In genomic region chr2:160390544-160391258, GRCh38 we compare ENCODE assay signal across 11 cellular contexts.
DNase-seq lines count a peak whose midpoint lies in the region; ATAC-seq, FAIRE-seq and TF ChIP-seq lines count a peak whose summit lies in the region.
"Had no signal": no experiment of that assay in that cellular context is flagged by ENCODE, and none has a peak within 500 bp of the region (broad histone marks: within the 10 kb centered on the region; RNA-seq: fewer than 3 reads in every experiment).

No MANE protein-coding gene starts in this region.

- H3K79me2 ChIP-seq in PC-9 (ENCODE audit: low read depth), result peaks cover 94% of the 10 kb centered on the region

- no peak overlapping the region for H3K4me3 Mint-ChIP-seq in Caco-2 (ENCODE audit: unreplicated experiment)

- peaks cover 2% of the 10 kb centered on the region for H3K4me1 ChIP-seq in Caco-2
- peaks cover 17% of the 10 kb centered on the region for H3K4me1 ChIP-seq in PC-9 (replicated peaks; ENCODE audit: insufficient read depth)
- H3K4me1 ChIP-seq in gastrocnemius medialis, result peaks cover 48 to 56% of the 10 kb centered on the region in 2 donors
- H3K4me1 ChIP-seq in pancreas, result no peaks in the 10 kb centered on the region

- H3K4me2 ChIP-seq in PC-9, result no peak overlapping the region

- no peak for TF ChIP-seq CTCF in Caco-2 (IDR thresholded peaks at IDR 0.05; ENCODE audit: insufficient read depth in 1 of 2, low read depth in 1 of 2, low read length in 1 of 2, severe bottlenecking in 1 of 2, unreplicated experiment in 1 of 2)
- no peak for TF ChIP-seq CTCF in PC-9 (conservative IDR thresholded peaks at IDR 0.05)
- TF ChIP-seq CTCF in epithelial cell of esophagus (IDR thresholded peaks at IDR 0.05; ENCODE audit: insufficient read depth, low read depth, low read length, missing control alignments), result no peak
- no peak for TF ChIP-seq CTCF in gastrocnemius medialis (IDR thresholded peaks at IDR 0.05 in 4 of 5, conservative IDR thresholded peaks at IDR 0.05 in 1 of 5)
- TF ChIP-seq CTCF in pancreas (IDR thresholded peaks at IDR 0.05), result no peak

- DNase-seq in Caco-2 (no peak), PC-9 (peak in 1 of 2 experiments; percentile 42), epithelial cell of esophagus (ENCODE audit: low read depth) (peak; percentile 78), gastrocnemius medialis (no peak), pancreas (no peak), ecto neural progenitor cell (ENCODE audit: low spot score) (no peak)
- DNase-seq: GDM1, NCI-H446 treated with DMSO at 0.1 percent for 48 hours had no signal

- FAIRE-seq in pancreas (lab: Jason Lieb, UNC), result no peak

- in situ Hi-C loops in gastrocnemius medialis (cut with MboI; ENCODE audit: low sequenced_read_pairs in 4 of 4), result loop anchor here in 1 of 4 donors (25.0 kb wide), 1 partner anchor 97 kb away; the partner anchor contains the start of gene RBMS1

- H3K9me2 ChIP-seq in PC-9 (ENCODE audit: insufficient read depth), result no peaks in the 10 kb centered on the region

- no peaks in the 10 kb centered on the region for H3K9me3 Mint-ChIP-seq in Caco-2 (ENCODE audit: unreplicated experiment)
- H3K9me3 Mint-ChIP-seq: IgD-negative memory B cell had no signal

- BruUV-seq in Caco-2 (replicated peaks; lab: Mats Ljungman, UMichigan) (no TSS peak), PC-9 (replicated peaks; lab: Mats Ljungman, UMichigan) (no TSS peak)

- no peak overlapping the region for H2AFZ ChIP-seq in PC-9

- no peaks in the 10 kb centered on the region for H3K36me3 ChIP-seq in Caco-2 (ENCODE audit: control insufficient read depth, insufficient read depth, low read length)
- no peaks in the 10 kb centered on the region for H3K36me3 ChIP-seq in PC-9 (ENCODE audit: low read depth)
- H3K36me3 ChIP-seq in gastrocnemius medialis, result no peaks in the 10 kb centered on the region
- no peaks in the 10 kb centered on the region for H3K36me3 ChIP-seq in pancreas

- H3K27me3 Mint-ChIP-seq in Caco-2 (ENCODE audit: insufficient read depth, unreplicated experiment), result no peaks in the 10 kb centered on the region

- intact Hi-C loops in Caco-2 (cut with micrococcal nuclease; ENCODE audit: unreplicated experiment), result no loop called here
- intact Hi-C loops in PC-9 (cut with micrococcal nuclease; ENCODE audit: unreplicated experiment), result no loop called here
- intact Hi-C loops in gastrocnemius medialis (cut with DNase I; ENCODE audit: low total_unique reads), result no loop called here
- intact Hi-C loops in pancreas (cut with DNase I), result no loop called here

- no peak for ATAC-seq in gastrocnemius medialis
- no peak for ATAC-seq in pancreas
- ATAC-seq in GM21576 (IDR thresholded peaks at IDR 0.05; ENCODE audit: unreplicated experiment), result no peak
- ATAC-seq in GM19395 (IDR thresholded peaks at IDR 0.05; ENCODE audit: unreplicated experiment), result no peak

- H4K20me1 ChIP-seq in PC-9 (ENCODE audit: insufficient read depth), result peaks cover 8% of the 10 kb centered on the region; the same call in 1 of the 2 replicates

- H3K27me3 ChIP-seq in Caco-2 (replicated peaks; ENCODE audit: control insufficient read depth, insufficient read depth, low read length) (no peaks in the 10 kb centered on the region), PC-9 (ENCODE audit: insufficient read depth, low read depth) (no peaks in the 10 kb centered on the region), gastrocnemius medialis (no peaks in the 10 kb centered on the region), pancreas (no peaks in the 10 kb centered on the region)

- no peak overlapping the region for H3K4me3 ChIP-seq in Caco-2 (ENCODE audit: low read depth, low read length)
- H3K4me3 ChIP-seq in PC-9, result no peak overlapping the region
- no peak overlapping the region for H3K4me3 ChIP-seq in epithelial cell of esophagus (ENCODE audit: low read length)
- H3K4me3 ChIP-seq in gastrocnemius medialis, result no peak overlapping the region
- no peak overlapping the region for H3K4me3 ChIP-seq in pancreas

- POLR2A ChIA-PET in Caco-2 (lab: Charles Lee), result no interaction called here
- POLR2A ChIA-PET in PC-9 (lab: Charles Lee; ENCODE audit: unreplicated experiment), result interaction anchor here (0.7 kb wide), 1 partner anchor 978 kb away, joined by 16 read pairs; no protein-coding TSS in a partner anchor

- CTCF ChIA-PET in Caco-2 (lab: Charles Lee), result no interaction called here
- CTCF ChIA-PET in PC-9 (lab: Charles Lee), result interaction anchor here (0.7 kb wide), 1 partner anchor 13 kb away, joined by 4 read pairs; no protein-coding TSS in a partner anchor

- H3K9me3 ChIP-seq in Caco-2, result no peaks in the 10 kb centered on the region
- no peaks in the 10 kb centered on the region for H3K9me3 ChIP-seq in PC-9 (ENCODE audit: insufficient read depth, low read depth)
- H3K9me3 ChIP-seq in gastrocnemius medialis, result no peaks in the 10 kb centered on the region
- no peaks in the 10 kb centered on the region for H3K9me3 ChIP-seq in pancreas

- H3K4me1 Mint-ChIP-seq in Caco-2 (ENCODE audit: low read depth, unreplicated experiment), result peaks cover 8% of the 10 kb centered on the region

- H3K36me3 Mint-ChIP-seq in Caco-2 (ENCODE audit: insufficient read depth, unreplicated experiment), result peaks cover 17% of the 10 kb centered on the region

- 0 out of 2 replicates have a peak overlapping the region, but pooled peaks have one; percentile 16 for H3K27ac ChIP-seq in PC-9
- H3K27ac ChIP-seq in gastrocnemius medialis, result peak overlapping the region; percentile 4 to 54 (median 33)
- no peak overlapping the region for H3K27ac ChIP-seq in pancreas

- WGBS in pancreas, 2 donors, result 79 to 82% methylated on average over 6 of the region's 6 CpGs

- peaks cover 4% of the 10 kb centered on the region; the same call in 1 of the 2 replicates for H3F3A ChIP-seq in PC-9 (ENCODE audit: insufficient read depth, low read depth)

- peak overlapping the region; percentile 2 for H3K27ac Mint-ChIP-seq in Caco-2 (ENCODE audit: unreplicated experiment)

- no peak for TF ChIP-seq POLR2A in gastrocnemius medialis (IDR thresholded peaks at IDR 0.05)

Comparison
In these comparisons a context has a peak if more than half of its experiments do, and no peak if none do; other contexts are left out.
1. H3K27ac ChIP-seq: peak in PC-9 (single experiment) and gastrocnemius medialis (4 of 4); none in pancreas (0 of 4).